Comparison of ENCODE assay signal across 7 cellular contexts in the genomic region with DNA sequence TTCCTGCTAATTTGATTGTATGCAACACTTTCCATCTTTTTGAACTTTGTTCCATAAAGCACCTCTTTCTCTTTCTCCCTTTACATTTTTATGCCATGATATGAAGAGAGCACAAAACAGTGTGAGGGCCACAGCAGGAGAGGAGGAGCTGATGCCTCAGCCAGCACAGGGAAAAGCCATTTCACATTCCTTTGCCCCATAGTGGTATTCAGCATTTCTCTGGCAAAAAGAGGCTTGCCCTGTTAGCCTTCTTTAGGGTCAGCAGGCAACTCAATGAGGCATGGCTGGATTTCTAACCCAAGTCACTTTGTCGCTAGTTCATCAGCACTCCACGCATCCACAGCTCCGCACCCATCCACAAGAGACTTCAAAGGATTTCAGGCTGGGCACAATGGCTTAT. TPM values are rescaled to one million over a fixed set of nuclear protein-coding genes. Genes with fewer than 3 reads are reported as not detected.
"Had no signal": no experiment of that assay in that cellular context is flagged by ENCODE, and none has a peak within 500 bp of the region (broad histone marks: within the 10 kb centered on the region; RNA-seq: fewer than 3 reads in every experiment).

No MANE protein-coding gene starts in this region.

- H3K4me3 Mint-ChIP-seq: H9 had no signal

- H3K27ac Mint-ChIP-seq: H9 had no signal

- H3K4me3 ChIP-seq: K562 had no signal

- DNase-seq: GOT3, H9, HCEC 1CT, IMR-90, KG1 had no signal

- ATAC-seq: K562 had no signal

RNA-seq across cellular contexts. Expression of a gene that starts 23.1 kb away (rescaled TPM):
- total RNA-seq: H9, HT-29, IMR-90, K562 had no signal
- polyA plus RNA-seq: IMR-90, K562 had no signal
